In the genomic region with DNA sequence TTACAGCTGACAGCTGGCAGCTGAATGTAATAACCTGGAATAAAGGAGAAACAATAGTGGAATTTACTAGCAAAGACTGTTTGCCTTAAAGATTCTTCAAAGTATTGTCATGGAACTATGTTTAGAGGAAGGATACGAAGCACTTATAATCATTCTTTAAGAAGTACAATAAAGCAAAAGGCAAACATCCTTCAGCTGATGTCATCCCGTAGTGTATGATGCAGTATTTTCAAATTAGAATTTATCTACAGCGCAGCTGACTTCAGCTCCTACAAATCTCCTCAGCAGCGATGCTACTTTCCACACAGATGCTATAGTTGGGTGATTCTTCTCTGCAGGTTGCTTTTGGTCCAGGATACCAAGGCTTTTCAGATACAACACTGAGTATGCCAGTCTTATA, we compare ENCODE assay signal across 27 cellular contexts. TPM values are rescaled to one million over a fixed set of nuclear protein-coding genes. Genes with fewer than 3 reads are reported as not detected.
A peak's percentile ranks its signal among the peaks of the same experiment; 100 is the strongest.
DNase-seq lines count a peak whose midpoint lies in the region; ATAC-seq and TF ChIP-seq lines count a peak whose summit lies in the region.
"Had no signal": no experiment of that assay in that cellular context is flagged by ENCODE, and none has a peak within 500 bp of the region (broad histone marks: within the 10 kb centered on the region; RNA-seq: fewer than 3 reads in every experiment).

No MANE protein-coding gene starts in this region.

- H3K27me3 Mint-ChIP-seq in stimulated activated memory B cell treated with anti-CD40 and anti-IgM and Interleukin-4, amounts not matched to agents 10 μg/mL and 1 μg/mL and 100 μg/mL, for 72 hours = peaks cover 64% of the 10 kb centered on the region

- no peak overlapping the region for H3K27ac Mint-ChIP-seq in stimulated activated memory B cell treated with anti-CD40 and anti-IgM and Interleukin-4, amounts not matched to agents 10 μg/mL and 1 μg/mL and 100 μg/mL, for 72 hours
- H3K27ac Mint-ChIP-seq: activated CD8-positive, alpha-beta T cell treated with anti-CD3 and anti-CD28 coated beads for 36 hours; endodermal cell; memory B cell; naive B cell had no signal

- no peaks in the 10 kb centered on the region for H3K9me3 Mint-ChIP-seq in stimulated activated memory B cell treated with anti-CD40 and anti-IgM and Interleukin-4, amounts not matched to agents 10 μg/mL and 1 μg/mL and 100 μg/mL, for 72 hours
- H3K9me3 Mint-ChIP-seq: activated CD8-positive, alpha-beta T cell treated with anti-CD3 and anti-CD28 coated beads for 36 hours; endodermal cell; memory B cell; naive B cell had no signal

- no peaks in the 10 kb centered on the region for H3K36me3 Mint-ChIP-seq in stimulated activated memory B cell treated with anti-CD40 and anti-IgM and Interleukin-4, amounts not matched to agents 10 μg/mL and 1 μg/mL and 100 μg/mL, for 72 hours
- H3K36me3 Mint-ChIP-seq: memory B cell, naive B cell had no signal

- H3K9me3 ChIP-seq in right cardiac atrium (ENCODE audit: control insufficient read depth, low read length) = no peaks in the 10 kb centered on the region
- no peaks in the 10 kb centered on the region for H3K9me3 ChIP-seq in psoas muscle
- H3K9me3 ChIP-seq: ovary, thyroid gland had no signal

- intact Hi-C loops in right cardiac atrium (cut with DNase I) (no loop called here), left cardiac atrium (cut with DNase I) (no loop called here), psoas muscle (cut with DNase I) (no loop called here)

- no peak overlapping the region for H3K4me3 Mint-ChIP-seq in stimulated activated memory B cell treated with anti-CD40 and anti-IgM and Interleukin-4, amounts not matched to agents 10 μg/mL and 1 μg/mL and 100 μg/mL, for 72 hours
- H3K4me3 Mint-ChIP-seq: activated CD8-positive, alpha-beta T cell treated with anti-CD3 and anti-CD28 coated beads for 36 hours; endodermal cell; memory B cell; naive B cell had no signal

- ATAC-seq in right cardiac atrium (no peak), left cardiac atrium (no peak), psoas muscle (no peak), GM21619 (IDR thresholded peaks at IDR 0.05; ENCODE audit: unreplicated experiment) (no peak)
- ATAC-seq in stimulated activated memory B cell treated with anti-CD40 and anti-IgM and Interleukin-4, amounts not matched to agents 10 μg/mL and 1 μg/mL and 100 μg/mL, for 72 hours = no peak
- ATAC-seq: activated CD8-positive, alpha-beta T cell treated with anti-CD3 and anti-CD28 coated beads for 36 hours had no signal

- DNase-seq in right cardiac atrium (no peak), left cardiac atrium (no peak), glomerular endothelial cell (ENCODE audit: extremely low read depth, low read depth, low spot score) (peak; percentile 78), psoas muscle (no peak), DMS53 treated with DMSO at 0.1 percent for 48 hours (lab: John Stamatoyannopoulos, UW; ENCODE audit: unreplicated experiment) (no peak), GM20000 (ENCODE audit: low spot score) (no peak)
- DNase-seq: activated CD4-positive, CD25-positive, alpha-beta regulatory T cell treated with anti-CD3 and anti-CD28 coated beads, Interleukin-2, amount 50 U/mL, for 72 hours; activated CD8-positive, alpha-beta T cell treated with anti-CD3 and anti-CD28 coated beads for 36 hours; brain microvascular endothelial cell; COR-L47; endodermal cell; head of caudate nucleus; Kasumi-1; naive B cell; NCI-H187; NCI-H2227 treated with DMSO at 0.1 percent for 48 hours; NCI-H774; ovary; small intestine; stimulated activated CD4-positive, alpha-beta T cell treated with anti-CD3 and anti-CD28 coated beads, Interleukin-2, amount 100 ng/mL, for 48 hours; stimulated activated naive CD4-positive, alpha-beta T cell treated with Interleukin-2 at 50 U/mL for 16 hours; thyroid gland had no signal

- WGBS in right cardiac atrium = 67% methylated on average over 4 of the region's 4 CpGs
- WGBS in psoas muscle, 3 donors = 67 to 78% (median 76%) methylated on average over 4 of the region's 4 CpGs

- no peaks in the 10 kb centered on the region for H3K27me3 ChIP-seq in right cardiac atrium (ENCODE audit: control insufficient read depth, insufficient read depth)
- no peaks in the 10 kb centered on the region for H3K27me3 ChIP-seq in psoas muscle (ENCODE audit: insufficient read depth in 3 of 3, low read length in 2 of 3)
- H3K27me3 ChIP-seq: brain microvascular endothelial cell, ovary, thyroid gland had no signal

- no peaks in the 10 kb centered on the region for H3K4me1 ChIP-seq in right cardiac atrium (ENCODE audit: control insufficient read depth, insufficient read depth, low read length)
- H3K4me1 ChIP-seq in psoas muscle = no peaks in the 10 kb centered on the region
- H3K4me1 ChIP-seq: thyroid gland had no signal

- H3K4me1 Mint-ChIP-seq in stimulated activated memory B cell treated with anti-CD40 and anti-IgM and Interleukin-4, amounts not matched to agents 10 μg/mL and 1 μg/mL and 100 μg/mL, for 72 hours = peaks cover 23% of the 10 kb centered on the region

- H3K4me3 ChIP-seq in right cardiac atrium (ENCODE audit: low read length) (no peak overlapping the region), psoas muscle (no peak overlapping the region)
- H3K4me3 ChIP-seq: ovary, thyroid gland had no signal

- peaks cover 0 to 3% of the 10 kb centered on the region in 2 donors for H3K36me3 ChIP-seq in psoas muscle (ENCODE audit: insufficient read depth in 1 of 2, low read depth in 1 of 2)
- H3K36me3 ChIP-seq: brain microvascular endothelial cell, ovary, thyroid gland had no signal

- TF ChIP-seq CTCF in psoas muscle (IDR thresholded peaks at IDR 0.05) = no peak
- TF ChIP-seq CTCF in GM20000 (IDR thresholded peaks at IDR 0.05; ENCODE audit: extremely low read depth, missing control alignments) = no peak

- H3K27ac ChIP-seq in right cardiac atrium (ENCODE audit: low read length) = peak overlapping the region; percentile 79
- H3K27ac ChIP-seq in psoas muscle = peak overlapping the region; percentile 13
- H3K27ac ChIP-seq: brain microvascular endothelial cell, ovary had no signal

RNA-seq across cellular contexts. Expression of a gene that starts 31.5 kb away (rescaled TPM):
- total RNA-seq in right cardiac atrium (1 to 10 TPM; 3.2 to 4.1 (median 3.3) TPM), left cardiac atrium (1 to 10 TPM; 3.9 to 4.6 TPM), glomerular endothelial cell (12.8 and 20.0 TPM in 2 replicates), psoas muscle (1 to 10 TPM; 1.5 to 3.8 (median 1.8) TPM)
- polyA plus RNA-seq in right cardiac atrium (3.5 TPM), psoas muscle (1 to 10 TPM in 2 of 3 donors, under 1 TPM in 1; 0.96 to 2.4 (median 1.7) TPM)
- total RNA-seq: A673; activated CD8-positive, alpha-beta T cell treated with anti-CD3 and anti-CD28 coated beads for 36 hours; endodermal cell had no signal

RNA-seq across cellular contexts. Expression of a gene that starts 36.8 kb away (rescaled TPM):
- under 1 TPM in 1 of 4 donors, not detected in 3; 0.26 TPM for total RNA-seq in right cardiac atrium
- polyA plus RNA-seq in right cardiac atrium = not detected
- total RNA-seq in left cardiac atrium = not detected
- total RNA-seq in glomerular endothelial cell = not detected in 2 replicates
- total RNA-seq in psoas muscle = not detected
- under 1 TPM in 1 of 3 donors, not detected in 2; 0.05 TPM for polyA plus RNA-seq in psoas muscle
- total RNA-seq: A673; activated CD8-positive, alpha-beta T cell treated with anti-CD3 and anti-CD28 coated beads for 36 hours; endodermal cell; thyroid gland had no signal
- polyA plus RNA-seq: BJ had no signal

RNA-seq across cellular contexts. Expression of a gene that starts 56.8 kb away (rescaled TPM):
- total RNA-seq in right cardiac atrium (under 1 TPM in 1 of 4 donors, not detected in 3; 0.44 TPM), left cardiac atrium (under 1 TPM in 1 of 2 donors, not detected in 1; 0.24 TPM), glomerular endothelial cell (not detected in 2 replicates), psoas muscle (under 1 TPM in 1 of 4 donors, not detected in 3; 0.15 TPM)
- polyA plus RNA-seq in right cardiac atrium (not detected), psoas muscle (under 1 TPM in 1 of 3 donors, not detected in 2; 0.01 TPM)
- total RNA-seq: A673; activated CD8-positive, alpha-beta T cell treated with anti-CD3 and anti-CD28 coated beads for 36 hours; endodermal cell; ovary had no signal
- polyA plus RNA-seq: BJ had no signal
